In genomic region chr10:96044686-96045085, GRCh38 we compare ENCODE assay signal across 9 cellular contexts. TPM values are rescaled to one million over a fixed set of nuclear protein-coding genes. Genes with fewer than 3 reads are reported as not detected.
DNase-seq lines count a peak whose midpoint lies in the region; FAIRE-seq and TF ChIP-seq lines count a peak whose summit lies in the region.
"Had no signal": no experiment of that assay in that cellular context is flagged by ENCODE, and none has a peak within 500 bp of the region (broad histone marks: within the 10 kb centered on the region; RNA-seq: fewer than 3 reads in every experiment).

No MANE protein-coding gene starts in this region.

- no peaks in the 10 kb centered on the region for H3K27me3 ChIP-seq in endothelial cell of umbilical vein (ENCODE audit: control insufficient read depth in 2 of 2, insufficient read depth in 2 of 2, low read length in 2 of 2)
- H3K27me3 ChIP-seq in neuron (ENCODE audit: insufficient read depth, low read length), result no peaks in the 10 kb centered on the region

- TSS peak; percentile 27 for BruUV-seq in endothelial cell of umbilical vein (replicated peaks; lab: Mats Ljungman, UMichigan)

- H2AFZ ChIP-seq in endothelial cell of umbilical vein (ENCODE audit: low read depth, low read length) (peak overlapping the region; percentile 88), neuron (ENCODE audit: low read depth, low read length) (no peak overlapping the region)

- no peak for TF ChIP-seq POLR2A in endothelial cell of umbilical vein (IDR thresholded peaks at IDR 0.05; ENCODE audit: low read depth, low read length)

- peak overlapping the region; percentile 96 for H3K9ac ChIP-seq in endothelial cell of umbilical vein (replicated peaks; ENCODE audit: extremely low read depth, insufficient read depth, low read length)

- H3K4me3 ChIP-seq in endothelial cell of umbilical vein (replicated peaks in 1 of 3; ENCODE audit: insufficient read depth in 1 of 3, low read depth in 1 of 3, low read length in 3 of 3), result peak overlapping the region; percentile 78 to 99 (median 98)
- peak overlapping the region; percentile 93 for H3K4me3 ChIP-seq in neuron (ENCODE audit: low read length)

- no peaks in the 10 kb centered on the region for H3K9me1 ChIP-seq in endothelial cell of umbilical vein (replicated peaks; ENCODE audit: control insufficient read depth, extremely low read depth, insufficient read depth, low read length)

- no peak for TF ChIP-seq CTCF in endothelial cell of umbilical vein (IDR thresholded peaks at IDR 0.05; ENCODE audit: extremely low read depth in 1 of 2, insufficient read depth in 1 of 2, low read depth in 1 of 2, low read length in 2 of 2)

- H3K9me3 ChIP-seq in endothelial cell of umbilical vein (replicated peaks; ENCODE audit: control insufficient read depth, insufficient read depth, low read length), result no peaks in the 10 kb centered on the region
- H3K9me3 ChIP-seq in neuron (ENCODE audit: low read length), result no peaks in the 10 kb centered on the region

- intact Hi-C loops in endothelial cell of umbilical vein (cut with micrococcal nuclease), result loop anchor here (5.0 to 10.0 kb wide), 2 partner anchors 137 to 540 kb away; partner anchors contain the start of genes CC2D2B and TM9SF3

- peak overlapping the region; percentile 76 for H3K27ac ChIP-seq in endothelial cell of umbilical vein (ENCODE audit: insufficient read depth, low read depth, low read length)
- H3K27ac ChIP-seq: C4-2B had no signal

- POLR2A ChIA-PET in endothelial cell of umbilical vein (lab: Charles Lee), result interaction anchor here (1.2 kb wide), 1 partner anchor 45 kb away, joined by 3 read pairs; no protein-coding TSS in a partner anchor

- DNase-seq in NCI-H345 treated with DMSO at 0.1 percent for 48 hours (lab: John Stamatoyannopoulos, UW; ENCODE audit: unreplicated experiment), result peak; percentile 2
- DNase-seq in NCI-H345 (lab: John Stamatoyannopoulos, UW), result no peak
- peak; percentile 79 for DNase-seq in SIG-M5 treated with dmso at 0.1 percent for 504 hours (lab: John Stamatoyannopoulos, UW; ENCODE audit: unreplicated experiment)
- peak; percentile 54 for DNase-seq in endothelial cell of umbilical vein (ENCODE audit: low read depth, low spot score)
- DNase-seq in SK-N-DZ (ENCODE audit: low spot score), result no peak
- DNase-seq in NCI-H82 (lab: John Stamatoyannopoulos, UW), result no peak
- DNase-seq in RCC 7860 (ENCODE audit: low spot score), result no peak

- H4K20me1 ChIP-seq in endothelial cell of umbilical vein (replicated peaks; ENCODE audit: control insufficient read depth, extremely low read depth, insufficient read depth, low read length), result no peaks in the 10 kb centered on the region

- H3K36me3 ChIP-seq in endothelial cell of umbilical vein (ENCODE audit: control insufficient read depth in 2 of 2, extremely low read depth in 1 of 2, insufficient read depth in 2 of 2, low read length in 2 of 2) (no peaks in the 10 kb centered on the region), neuron (ENCODE audit: insufficient read depth, low read length) (peaks cover 32% of the 10 kb centered on the region)

- no peak for FAIRE-seq in endothelial cell of umbilical vein (lab: Jason Lieb, UNC)
- no peak for FAIRE-seq in RCC 7860 (lab: Jason Lieb, UNC)

- peak overlapping the region; percentile 92 for H3K4me2 ChIP-seq in endothelial cell of umbilical vein (ENCODE audit: insufficient read depth, low read length)

- dilution Hi-C loops in endothelial cell of umbilical vein (cut with MboI; ENCODE audit: extremely low pct_ligation_motif_present, low sequenced_read_pairs), result no loop called here

- peaks cover 17% of the 10 kb centered on the region for H3K4me1 ChIP-seq in endothelial cell of umbilical vein (ENCODE audit: control insufficient read depth, extremely low read depth, insufficient read depth, low read length)
- H3K4me1 ChIP-seq in neuron (ENCODE audit: insufficient read depth, low read length), result peaks cover 19% of the 10 kb centered on the region

- CTCF ChIA-PET in endothelial cell of umbilical vein (lab: Charles Lee), result interaction anchor here (1.3 kb wide), 2 partner anchors 28 to 42 kb away, joined by 3 to 4 read pairs; no protein-coding TSS in a partner anchor

- peaks cover 61% of the 10 kb centered on the region for H3K79me2 ChIP-seq in endothelial cell of umbilical vein (ENCODE audit: control insufficient read depth, insufficient read depth, low read length)

TF ChIP-seq in endothelial cell of umbilical vein, 7 proteins besides CTCF, POLR2A, EP300 and RAD21:
- TF ChIP-seq GATA2 (IDR thresholded peaks at IDR 0.05; ENCODE audit: insufficient read depth, insufficient read length, low read depth, low read length) (no peak), JUN (IDR thresholded peaks at IDR 0.05; ENCODE audit: borderline replicate concordance, insufficient read depth, insufficient read length, low read depth) (no peak), EZH2 (IDR thresholded peaks at IDR 0.05; ENCODE audit: borderline replicate concordance, low read depth, low read length, severe bottlenecking) (no peak), MAX (IDR thresholded peaks at IDR 0.05; ENCODE audit: insufficient read depth, insufficient read length) (no peak), POLR2AphosphoS5 (IDR thresholded peaks at IDR 0.05; ENCODE audit: insufficient read depth, low read depth, low read length) (no peak), FOS (IDR thresholded peaks at IDR 0.05; ENCODE audit: borderline replicate concordance, insufficient read depth, low read length) (no peak), MYC (IDR thresholded peaks at IDR 0.05; ENCODE audit: low read depth, low read length) (no peak)

RNA-seq across cellular contexts. Expression of gene CCNJ, which starts 1.3 kb away (rescaled TPM):
- 22.4 and 25.5 TPM in 2 replicates for total RNA-seq in endothelial cell of umbilical vein
- polyA plus RNA-seq in endothelial cell of umbilical vein, result 23.5 and 27.6 TPM in 2 replicates
- 15.2 and 16.1 TPM in 2 replicates for polyA plus RNA-seq in endothelial cell of umbilical vein (2011; cell fraction: cytosol; rRNA removed)
- 46.3 and 53.8 TPM in 2 replicates for polyA plus RNA-seq in endothelial cell of umbilical vein (2011; cell fraction: nucleus; rRNA removed)
- 14.4 and 19.3 TPM in 2 replicates for polyA plus RNA-seq in endothelial cell of umbilical vein (2012)
- 77.1 and 80.2 TPM in 2 replicates for polyA minus RNA-seq in endothelial cell of umbilical vein
- 7.6 TPM for polyA minus RNA-seq in endothelial cell of umbilical vein (2011; cell fraction: cytosol; rRNA and poly(A)+ RNA removed)
- polyA minus RNA-seq in endothelial cell of umbilical vein (2011; cell fraction: nucleus; rRNA and poly(A)+ RNA removed), result 48.2 and 55.7 TPM in 2 replicates
- polyA plus RNA-seq in SK-N-DZ (2014; cell fraction: cytosol; rRNA removed), result 25.2 and 26.9 TPM in 2 replicates
- 16.7 and 30.5 TPM in 2 replicates for polyA plus RNA-seq in SK-N-DZ (2014; cell fraction: nucleus; rRNA removed)

Comparison
In these comparisons a context has a peak if more than half of its experiments do, and no peak if none do; other contexts are left out.
1. DNase-seq: peak in NCI-H345 treated with DMSO at 0.1 percent for 48 hours (single experiment), SIG-M5 treated with dmso at 0.1 percent for 504 hours (single experiment) and endothelial cell of umbilical vein (single experiment); none in NCI-H345 (single experiment), SK-N-DZ (single experiment), NCI-H82 (single experiment) and RCC 7860 (single experiment).